Comparison of ENCODE assay signal across 21 cellular contexts in genomic region chr14:94290197-94290596, GRCh38. TPM values are rescaled to one million over a fixed set of nuclear protein-coding genes. Genes with fewer than 3 reads are reported as not detected.
DNase-seq lines count a peak whose midpoint lies in the region; TF ChIP-seq lines count a peak whose summit lies in the region.
"Had no signal": no experiment of that assay in that cellular context is flagged by ENCODE, and none has a peak within 500 bp of the region (broad histone marks: within the 10 kb centered on the region; RNA-seq: fewer than 3 reads in every experiment).

No MANE protein-coding gene starts in this region.

- H3K9ac ChIP-seq in liver (ENCODE audit: low read depth in 1 of 2, low read length in 2 of 2) = peak overlapping the region; percentile 85 to 93
- H3K9ac ChIP-seq: GM23248 had no signal

- intact Hi-C loops in activated CD4-positive, alpha-beta T cell treated with anti-CD3 and anti-CD28 coated beads, Interleukin-2, amount 10 ng/mL, durations not matched to agents 24 days and 14 days (cut with micrococcal nuclease) = no loop called here

- H3K9me3 Mint-ChIP-seq in activated CD4-positive, alpha-beta T cell treated with anti-CD3 and anti-CD28 coated beads, Interleukin-2, amount 10 ng/mL, durations not matched to agents 24 days and 14 days = no peaks in the 10 kb centered on the region
- H3K9me3 Mint-ChIP-seq in activated CD4-positive, alpha-beta memory T cell treated with anti-CD3 and anti-CD28 coated beads, Interleukin-2, amount 10 ng/mL, durations not matched to agents 7 days and 5 days = no peaks in the 10 kb centered on the region
- H3K9me3 Mint-ChIP-seq: CD4-positive, alpha-beta T cell had no signal

- H3K27ac ChIP-seq in liver (ENCODE audit: low read depth in 1 of 2, low read length in 2 of 2) (peak overlapping the region; percentile 93 to 96), Peyer's patch (no peak overlapping the region)
- H3K27ac ChIP-seq: 22Rv1, A549, C4-2B, GM23248, HL-60 had no signal

- peaks cover 0 to 26% (median 11%) of the 10 kb centered on the region in 4 donors for H3K36me3 ChIP-seq in liver (ENCODE audit: control insufficient read depth in 4 of 4, insufficient read depth in 3 of 4, low read depth in 1 of 4, low read length in 3 of 4)
- H3K36me3 ChIP-seq in Peyer's patch = no peaks in the 10 kb centered on the region

- TF ChIP-seq POLR2A in Peyer's patch (IDR thresholded peaks at IDR 0.05) = no peak

- no peak for TF ChIP-seq RAD21 in liver (IDR thresholded peaks at IDR 0.05)

- TF ChIP-seq CTCF in liver (IDR thresholded peaks at IDR 0.05; ENCODE audit: low read depth, low read length, missing input control) (no peak), Peyer's patch (IDR thresholded peaks at IDR 0.05) (no peak)

- no peak overlapping the region for H3K27ac Mint-ChIP-seq in activated CD4-positive, alpha-beta T cell treated with anti-CD3 and anti-CD28 coated beads, Interleukin-2, amount 10 ng/mL, durations not matched to agents 24 days and 14 days
- H3K27ac Mint-ChIP-seq in activated CD4-positive, alpha-beta memory T cell treated with anti-CD3 and anti-CD28 coated beads, Interleukin-2, amount 10 ng/mL, durations not matched to agents 7 days and 5 days = no peak overlapping the region
- H3K27ac Mint-ChIP-seq: CD4-positive, alpha-beta T cell; IgD-negative memory B cell had no signal

- POLR2A ChIA-PET in activated CD4-positive, alpha-beta memory T cell treated with anti-CD3 and anti-CD28 coated beads, Interleukin-2, amount 10 ng/mL, durations not matched to agents 7 days and 5 days (lab: Charles Lee) = no interaction called here

- no peaks in the 10 kb centered on the region for H3K9me3 ChIP-seq in liver (ENCODE audit: control insufficient read depth in 4 of 4, low read length in 3 of 4)
- H3K9me3 ChIP-seq in Peyer's patch = no peaks in the 10 kb centered on the region
- H3K9me3 ChIP-seq: A549 had no signal

- WGBS in liver = 28% methylated on average over 8 of the region's 8 CpGs

- no peak overlapping the region for H3K4me3 Mint-ChIP-seq in activated CD4-positive, alpha-beta T cell treated with anti-CD3 and anti-CD28 coated beads, Interleukin-2, amount 10 ng/mL, durations not matched to agents 24 days and 14 days
- H3K4me3 Mint-ChIP-seq in activated CD4-positive, alpha-beta memory T cell treated with anti-CD3 and anti-CD28 coated beads, Interleukin-2, amount 10 ng/mL, durations not matched to agents 7 days and 5 days = no peak overlapping the region
- H3K4me3 Mint-ChIP-seq: CD4-positive, alpha-beta T cell; IgD-negative memory B cell had no signal

- CTCF ChIA-PET in activated CD4-positive, alpha-beta memory T cell treated with anti-CD3 and anti-CD28 coated beads, Interleukin-2, amount 10 ng/mL, durations not matched to agents 7 days and 5 days (lab: Charles Lee) = no interaction called here

- H3K4me1 Mint-ChIP-seq in activated CD4-positive, alpha-beta T cell treated with anti-CD3 and anti-CD28 coated beads, Interleukin-2, amount 10 ng/mL, durations not matched to agents 24 days and 14 days = no peaks in the 10 kb centered on the region
- H3K4me1 Mint-ChIP-seq in activated CD4-positive, alpha-beta memory T cell treated with anti-CD3 and anti-CD28 coated beads, Interleukin-2, amount 10 ng/mL, durations not matched to agents 7 days and 5 days = peaks cover 8% of the 10 kb centered on the region
- H3K4me1 Mint-ChIP-seq: IgD-negative memory B cell had no signal

- H3K4me3 ChIP-seq in liver (ENCODE audit: low read depth in 1 of 3, low read length in 3 of 3) (peak overlapping the region; percentile 62 to 96 (median 93)), Peyer's patch (no peak overlapping the region)
- H3K4me3 ChIP-seq: A549, GM12878, GM23248 had no signal

- H3K27me3 ChIP-seq in liver (ENCODE audit: control insufficient read depth in 4 of 4, insufficient read depth in 4 of 4, low read length in 3 of 4) (no peaks in the 10 kb centered on the region), Peyer's patch (no peaks in the 10 kb centered on the region)

- peaks cover 0 to 63% (median 25%) of the 10 kb centered on the region in 4 donors for H3K4me1 ChIP-seq in liver (ENCODE audit: control insufficient read depth in 4 of 4, insufficient read depth in 4 of 4, low read length in 3 of 4)
- no peaks in the 10 kb centered on the region for H3K4me1 ChIP-seq in Peyer's patch
- H3K4me1 ChIP-seq: A549 had no signal

- H3K36me3 Mint-ChIP-seq in activated CD4-positive, alpha-beta T cell treated with anti-CD3 and anti-CD28 coated beads, Interleukin-2, amount 10 ng/mL, durations not matched to agents 24 days and 14 days (ENCODE audit: low read depth) = no peaks in the 10 kb centered on the region
- H3K36me3 Mint-ChIP-seq in activated CD4-positive, alpha-beta memory T cell treated with anti-CD3 and anti-CD28 coated beads, Interleukin-2, amount 10 ng/mL, durations not matched to agents 7 days and 5 days (ENCODE audit: low read depth) = no peaks in the 10 kb centered on the region
- H3K36me3 Mint-ChIP-seq: IgD-negative memory B cell had no signal

- H3K27me3 Mint-ChIP-seq in activated CD4-positive, alpha-beta T cell treated with anti-CD3 and anti-CD28 coated beads, Interleukin-2, amount 10 ng/mL, durations not matched to agents 24 days and 14 days = no peaks in the 10 kb centered on the region
- no peaks in the 10 kb centered on the region for H3K27me3 Mint-ChIP-seq in activated CD4-positive, alpha-beta memory T cell treated with anti-CD3 and anti-CD28 coated beads, Interleukin-2, amount 10 ng/mL, durations not matched to agents 7 days and 5 days
- H3K27me3 Mint-ChIP-seq: CD4-positive, alpha-beta T cell had no signal

- peak; percentile 43 for DNase-seq in activated CD4-positive, alpha-beta T cell treated with anti-CD3 and anti-CD28 coated beads, Interleukin-2, amount 10 ng/mL, durations not matched to agents 24 days and 14 days
- DNase-seq in activated CD4-positive, alpha-beta T cell treated with anti-CD3 and anti-CD28 coated beads, Interleukin-2, amount 50 U/mL, for 48 hours = no peak
- DNase-seq in cerebellum (ENCODE audit: low spot score) (peak; percentile 9), D341Med (ENCODE audit: low spot score) (no peak), Peyer's patch (no peak)
- no peak for DNase-seq in activated CD4-positive, alpha-beta memory T cell treated with anti-CD3 and anti-CD28 coated beads, Interleukin-2, amount 10 ng/mL, durations not matched to agents 7 days and 5 days
- DNase-seq: AML-193; CD4-positive, alpha-beta T cell; DMS79 treated with DMSO at 0.1 percent for 48 hours; GM23248; HCEC 1CT had no signal

TF ChIP-seq in liver, 16 proteins besides CTCF, POLR2A, EP300 and RAD21:
- TF ChIP-seq GABPA (IDR thresholded peaks at IDR 0.05 in 1 of 2, conservative IDR thresholded peaks at IDR 0.05 in 1 of 2) (no peak), JUND (IDR thresholded peaks at IDR 0.05) (no peak), HNF4A (conservative IDR thresholded peaks at IDR 0.05) (peak in 1 of 2 donors; percentile 32), YY1 (IDR thresholded peaks at IDR 0.05) (no peak)

RNA-seq across cellular contexts. Expression of gene SERPINA10, which starts 2.9 kb away (rescaled TPM):
- not detected in 2 replicates for total RNA-seq in activated CD4-positive, alpha-beta T cell treated with anti-CD3 and anti-CD28 coated beads, Interleukin-2, amount 10 ng/mL, durations not matched to agents 24 days and 14 days
- total RNA-seq in cerebellum (not detected), liver (100 to 1,000 TPM; 105 to 256 TPM), Peyer's patch (not detected)
- 100 to 1,000 TPM; 131 to 363 TPM for polyA plus RNA-seq in liver
- not detected for total RNA-seq in activated CD4-positive, alpha-beta memory T cell treated with anti-CD3 and anti-CD28 coated beads, Interleukin-2, amount 10 ng/mL, durations not matched to agents 7 days and 5 days
- total RNA-seq: CD4-positive, alpha-beta T cell; GM12878; GM23248; H4; HT1080 had no signal
- polyA plus RNA-seq: BJ, GM12878, GM23248, IgD-negative memory B cell had no signal

RNA-seq across cellular contexts. Expression of gene SERPINA6, which starts 32.9 kb away (rescaled TPM):
- not detected in 2 replicates for total RNA-seq in activated CD4-positive, alpha-beta T cell treated with anti-CD3 and anti-CD28 coated beads, Interleukin-2, amount 10 ng/mL, durations not matched to agents 24 days and 14 days
- total RNA-seq in cerebellum = not detected
- total RNA-seq in liver = 100 to 1,000 TPM; 188 to 330 TPM
- polyA plus RNA-seq in liver = 100 to 1,000 TPM; 327 to 357 TPM
- total RNA-seq in Peyer's patch = not detected
- not detected for total RNA-seq in activated CD4-positive, alpha-beta memory T cell treated with anti-CD3 and anti-CD28 coated beads, Interleukin-2, amount 10 ng/mL, durations not matched to agents 7 days and 5 days
- total RNA-seq: CD4-positive, alpha-beta T cell; GM23248 had no signal
- polyA plus RNA-seq: BJ, GM23248, IgD-negative memory B cell had no signal

Comparison
In these comparisons a context has a peak if more than half of its experiments do, and no peak if none do; other contexts are left out.
1. DNase-seq: peak in activated CD4-positive, alpha-beta T cell treated with anti-CD3 and anti-CD28 coated beads, Interleukin-2, amount 10 ng/mL, durations not matched to agents 24 days and 14 days (single experiment) and cerebellum (single experiment); none in activated CD4-positive, alpha-beta T cell treated with anti-CD3 and anti-CD28 coated beads, Interleukin-2, amount 50 U/mL, for 48 hours (0 of 2), D341Med (single experiment), Peyer's patch (0 of 3) and activated CD4-positive, alpha-beta memory T cell treated with anti-CD3 and anti-CD28 coated beads, Interleukin-2, amount 10 ng/mL, durations not matched to agents 7 days and 5 days (single experiment).
2. H3K27ac ChIP-seq: peak in liver (2 of 2); none in Peyer's patch (0 of 4).
3. H3K4me3 ChIP-seq: peak in liver (3 of 3); none in Peyer's patch (0 of 4).
4. RNA of gene SERPINA10, which starts 2.9 kb away (total RNA-seq): 105 to 256 TPM in liver; not detected in Peyer's patch, not detected in activated CD4-positive, alpha-beta T cell treated with anti-CD3 and anti-CD28 coated beads, Interleukin-2, amount 10 ng/mL, durations not matched to agents 24 days and 14 days, not detected in cerebellum (single experiment) and not detected in activated CD4-positive, alpha-beta memory T cell treated with anti-CD3 and anti-CD28 coated beads, Interleukin-2, amount 10 ng/mL, durations not matched to agents 7 days and 5 days; every median in the first group is over 10 times any median in the second.
5. RNA of gene SERPINA6, which starts 32.9 kb away (total RNA-seq): 188 to 330 TPM in liver; not detected in activated CD4-positive, alpha-beta T cell treated with anti-CD3 and anti-CD28 coated beads, Interleukin-2, amount 10 ng/mL, durations not matched to agents 24 days and 14 days, not detected in cerebellum (single experiment), not detected in Peyer's patch and not detected in activated CD4-positive, alpha-beta memory T cell treated with anti-CD3 and anti-CD28 coated beads, Interleukin-2, amount 10 ng/mL, durations not matched to agents 7 days and 5 days; every median in the first group is over 100 times any median in the second.